Comparison of ENCODE assay signal across 26 cellular contexts in the genomic region with DNA sequence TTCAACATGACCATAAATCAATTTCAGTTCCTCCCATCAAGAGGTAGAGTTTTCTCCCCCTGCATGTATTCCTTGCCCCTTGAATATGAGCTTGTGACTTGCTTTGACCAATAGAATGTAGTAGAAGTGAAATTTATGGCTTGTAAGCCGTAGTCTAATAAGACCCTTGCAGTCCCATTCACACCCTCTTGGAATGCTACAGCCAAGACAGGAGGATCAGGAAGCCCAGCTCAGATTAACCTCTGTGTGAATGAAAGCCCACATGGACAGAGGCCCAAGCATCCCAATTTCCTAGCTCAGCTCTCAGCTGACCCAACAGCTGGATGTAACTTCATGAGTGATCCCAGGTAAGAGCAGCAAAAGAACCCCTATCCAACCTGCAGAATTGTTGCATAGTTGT. TPM values are rescaled to one million over a fixed set of nuclear protein-coding genes. Genes with fewer than 3 reads are reported as not detected.
DNase-seq lines count a peak whose midpoint lies in the region; ATAC-seq and TF ChIP-seq lines count a peak whose summit lies in the region.
"Had no signal": no experiment of that assay in that cellular context is flagged by ENCODE, and none has a peak within 500 bp of the region (broad histone marks: within the 10 kb centered on the region; RNA-seq: fewer than 3 reads in every experiment).

No MANE protein-coding gene starts in this region.

- peak in 2 of 8 donors; percentile 5 to 24 for ATAC-seq in heart right ventricle
- no peak for ATAC-seq in left ventricle myocardium superior
- ATAC-seq in HCT116: 0 out of 2 replicates have a peak, but pooled peaks have one; percentile 30
- ATAC-seq in psoas muscle: no peak
- no peak for ATAC-seq in activated CD8-positive, alpha-beta memory T cell treated with anti-CD3 and anti-CD28 coated beads, Interleukin-2, amount 10 ng/mL, durations not matched to agents 7 days and 5 days
- ATAC-seq in HG02623 (IDR thresholded peaks at IDR 0.05; ENCODE audit: unreplicated experiment): no peak

- RAD21 ChIA-PET in HCT116 (lab: Charles Lee; ENCODE audit: low non-redundant PET in 1 of 2, low total read pairs in 2 of 2, uncharacterized antibody in 2 of 2, unreplicated experiment in 2 of 2): no interaction called here

- H3K4me3 Mint-ChIP-seq in activated CD8-positive, alpha-beta memory T cell treated with anti-CD3 and anti-CD28 coated beads, Interleukin-2, amount 10 ng/mL, durations not matched to agents 7 days and 5 days: no peak overlapping the region
- H3K4me3 Mint-ChIP-seq: CD4-positive, CD25-positive, alpha-beta regulatory T cell; HFFc6 had no signal

- H3K27me3 ChIP-seq in heart right ventricle (no peaks in the 10 kb centered on the region), HCT116 (ENCODE audit: insufficient read depth, low read length) (no peaks in the 10 kb centered on the region), esophagus muscularis mucosa (no peaks in the 10 kb centered on the region), psoas muscle (ENCODE audit: insufficient read depth in 3 of 3, low read length in 2 of 3) (no peaks in the 10 kb centered on the region), uterus (no peaks in the 10 kb centered on the region)
- H3K27me3 ChIP-seq: BLaER1, MG63 had no signal

- CTCF ChIA-PET in HCT116 (lab: Charles Lee): no interaction called here
- CTCF ChIA-PET in activated CD8-positive, alpha-beta memory T cell treated with anti-CD3 and anti-CD28 coated beads, Interleukin-2, amount 10 ng/mL, durations not matched to agents 7 days and 5 days (lab: Charles Lee): interaction anchor here (1.3 to 1.8 kb wide), 2 partner anchors 19 to 78 kb away, joined by 5 to 6 read pairs; no protein-coding TSS in a partner anchor

- WGBS in heart right ventricle, 2 donors: 94 to 98% methylated on average over 1 of the region's 1 CpG
- WGBS in esophagus muscularis mucosa: 83% methylated on average over 1 of the region's 1 CpG
- 53 to 94% (median 74%) methylated on average over 1 of the region's 1 CpG for whole genome bisulfite sequencing in psoas muscle, 3 donors

- TF ChIP-seq EP300 in esophagus muscularis mucosa (IDR thresholded peaks at IDR 0.05): no peak

- H3K36me3 Mint-ChIP-seq in activated CD8-positive, alpha-beta memory T cell treated with anti-CD3 and anti-CD28 coated beads, Interleukin-2, amount 10 ng/mL, durations not matched to agents 7 days and 5 days: peaks cover 4% of the 10 kb centered on the region

- no peaks in the 10 kb centered on the region for H3K9me3 Mint-ChIP-seq in activated CD8-positive, alpha-beta memory T cell treated with anti-CD3 and anti-CD28 coated beads, Interleukin-2, amount 10 ng/mL, durations not matched to agents 7 days and 5 days (ENCODE audit: low read depth)
- H3K9me3 Mint-ChIP-seq: CD4-positive, CD25-positive, alpha-beta regulatory T cell; HFFc6 had no signal

- no peaks in the 10 kb centered on the region for H3K27me3 Mint-ChIP-seq in activated CD8-positive, alpha-beta memory T cell treated with anti-CD3 and anti-CD28 coated beads, Interleukin-2, amount 10 ng/mL, durations not matched to agents 7 days and 5 days
- H3K27me3 Mint-ChIP-seq: CD4-positive, CD25-positive, alpha-beta regulatory T cell had no signal

- H3K9ac ChIP-seq in HCT116 (ENCODE audit: low read length): no peak overlapping the region
- H3K9ac ChIP-seq: BLaER1 had no signal

- H3K4me1 ChIP-seq in heart right ventricle (peaks cover 0 to 37% (median 2%) of the 10 kb centered on the region in 9 donors), HCT116 (ENCODE audit: control insufficient read depth in 1 of 2, insufficient read depth in 2 of 2, low read length in 2 of 2) (no peaks in the 10 kb centered on the region), esophagus muscularis mucosa (peaks cover 0 to 6% (median 0%) of the 10 kb centered on the region in 4 donors), psoas muscle (peaks cover 42% of the 10 kb centered on the region), uterus (no peaks in the 10 kb centered on the region)
- H3K4me1 ChIP-seq: BLaER1 had no signal

- no peak overlapping the region for H3K4me2 ChIP-seq in HCT116 (ENCODE audit: low read length)
- H3K4me2 ChIP-seq: BLaER1, PC-9 had no signal

- no peaks in the 10 kb centered on the region for H3K9me3 ChIP-seq in heart right ventricle
- H3K9me3 ChIP-seq in HCT116 (ENCODE audit: control insufficient read depth in 1 of 2, insufficient read depth in 1 of 2, low read depth in 1 of 2, low read length in 2 of 2): no peaks in the 10 kb centered on the region
- H3K9me3 ChIP-seq in esophagus muscularis mucosa: no peaks in the 10 kb centered on the region
- H3K9me3 ChIP-seq in psoas muscle: no peaks in the 10 kb centered on the region
- H3K9me3 ChIP-seq in uterus: no peaks in the 10 kb centered on the region
- H3K9me3 ChIP-seq: BLaER1, MG63 had no signal

- no TSS peak for BruUV-seq in HCT116 (replicated peaks; lab: Mats Ljungman, UMichigan)

- no peaks in the 10 kb centered on the region for H3K79me2 ChIP-seq in HCT116 (ENCODE audit: insufficient read depth, low read length)

- H3K36me3 ChIP-seq in heart right ventricle (no peaks in the 10 kb centered on the region), HCT116 (ENCODE audit: control insufficient read depth in 1 of 2, insufficient read depth in 2 of 2, low read length in 2 of 2) (no peaks in the 10 kb centered on the region), esophagus muscularis mucosa (no peaks in the 10 kb centered on the region), psoas muscle (ENCODE audit: insufficient read depth in 1 of 2, low read depth in 1 of 2) (no peaks in the 10 kb centered on the region), uterus (no peaks in the 10 kb centered on the region)
- H3K36me3 ChIP-seq: BLaER1, MG63 had no signal

- no peaks in the 10 kb centered on the region for H3K4me1 Mint-ChIP-seq in activated CD8-positive, alpha-beta memory T cell treated with anti-CD3 and anti-CD28 coated beads, Interleukin-2, amount 10 ng/mL, durations not matched to agents 7 days and 5 days

- no peak for DNase-seq in heart right ventricle
- DNase-seq in left ventricle myocardium superior: no peak
- DNase-seq in HCT116 (ENCODE audit: low read depth, low spot score): no peak
- peak; percentile 47 for DNase-seq in esophagus muscularis mucosa (ENCODE audit: extremely low spot score)
- no peak for DNase-seq in psoas muscle
- DNase-seq in uterus: no peak
- no peak for DNase-seq in activated CD8-positive, alpha-beta memory T cell treated with anti-CD3 and anti-CD28 coated beads, Interleukin-2, amount 10 ng/mL, durations not matched to agents 7 days and 5 days
- DNase-seq: CD4-positive, CD25-positive, alpha-beta regulatory T cell; DMS153; DND-41; HFFc6; MG63; NCI-H1092; NCI-H1417 treated with DMSO at 0.1 percent for 48 hours; NCI-H187; NCI-H2081 treated with DMSO at 0.1 percent for 48 hours; NCI-H2171; NCI-H226; NCI-H524; NCI-H748 treated with DMSO at 0.1 percent for 48 hours; NK-92 treated with Interleukin-12 subunit alpha and Interleukin-12 subunit beta, amount 100 ng/mL, for 24 hours; PC-9; SHP77 had no signal

- POLR2A ChIA-PET in HCT116 (lab: Charles Lee): no interaction called here

- H3K27ac ChIP-seq in heart right ventricle (peak overlapping the region in 9 of 10 donors; percentile 68 to 98 (median 83)), HCT116 (ENCODE audit: low read depth, low read length) (no peak overlapping the region), esophagus muscularis mucosa (replicated peaks in 1 of 4) (no peak overlapping the region), psoas muscle (peak overlapping the region; percentile 80), uterus (no peak overlapping the region)
- H3K27ac ChIP-seq: BLaER1, PC-9 had no signal

- no peak for TF ChIP-seq POLR2A in HCT116 (IDR thresholded peaks at IDR 0.05; ENCODE audit: borderline replicate concordance, extremely low read depth, insufficient read depth, insufficient read length)
- TF ChIP-seq POLR2A in esophagus muscularis mucosa (IDR thresholded peaks at IDR 0.05; ENCODE audit: low read depth): no peak
- TF ChIP-seq POLR2A in uterus (IDR thresholded peaks at IDR 0.05): no peak

- no peak for TF ChIP-seq CTCF in heart right ventricle (IDR thresholded peaks at IDR 0.05)
- no peak for TF ChIP-seq CTCF in HCT116 (IDR thresholded peaks at IDR 0.05 in 2 of 3, conservative IDR thresholded peaks at IDR 0.05 in 1 of 3; ENCODE audit: borderline replicate concordance in 1 of 3, insufficient read depth in 1 of 3, low read depth in 2 of 3, low read length in 2 of 3)
- no peak for TF ChIP-seq CTCF in esophagus muscularis mucosa (IDR thresholded peaks at IDR 0.05)
- TF ChIP-seq CTCF in psoas muscle (IDR thresholded peaks at IDR 0.05): no peak
- TF ChIP-seq CTCF in uterus (IDR thresholded peaks at IDR 0.05): no peak

- no peaks in the 10 kb centered on the region for H3K9me2 ChIP-seq in HCT116 (ENCODE audit: insufficient read depth)

- H2AFZ ChIP-seq in HCT116 (ENCODE audit: low read depth, low read length, poor library complexity, severe bottlenecking): no peak overlapping the region
- H2AFZ ChIP-seq: PC-9 had no signal

- TF ChIP-seq RAD21 in HCT116 (IDR thresholded peaks at IDR 0.05; ENCODE audit: low read depth): no peak

- intact Hi-C loops in heart right ventricle (cut with DNase I) (loop anchor here in 2 of 10 donors (5.0 kb wide), 2 partner anchors 40 to 45 kb away; no protein-coding TSS in a partner anchor), left ventricle myocardium superior (cut with micrococcal nuclease) (no loop called here), HCT116 (cut with micrococcal nuclease) (no loop called here), esophagus muscularis mucosa (cut with DNase I) (no loop called here), psoas muscle (cut with DNase I) (no loop called here), uterus (cut with DNase I; ENCODE audit: low total_unique reads) (no loop called here)

- no peak overlapping the region for H3K4me3 ChIP-seq in heart right ventricle
- H3K4me3 ChIP-seq in HCT116 (replicated peaks in 1 of 2; ENCODE audit: low read depth in 1 of 2, low read length in 2 of 2): no peak overlapping the region
- no peak overlapping the region for H3K4me3 ChIP-seq in esophagus muscularis mucosa
- H3K4me3 ChIP-seq in psoas muscle: no peak overlapping the region
- no peak overlapping the region for H3K4me3 ChIP-seq in uterus
- H3K4me3 ChIP-seq: BLaER1, K562, MG63, PC-9 had no signal

- no peak overlapping the region for H3K27ac Mint-ChIP-seq in activated CD8-positive, alpha-beta memory T cell treated with anti-CD3 and anti-CD28 coated beads, Interleukin-2, amount 10 ng/mL, durations not matched to agents 7 days and 5 days
- H3K27ac Mint-ChIP-seq: CD4-positive, CD25-positive, alpha-beta regulatory T cell; HFFc6 had no signal

- H4K20me1 ChIP-seq in HCT116 (ENCODE audit: insufficient read depth): no peaks in the 10 kb centered on the region
- H4K20me1 ChIP-seq: BLaER1 had no signal

RNA-seq across cellular contexts. Expression of gene PPM1K, which starts 12.8 kb away (rescaled TPM):
- total RNA-seq in heart right ventricle: 100 to 1,000 TPM; 160 to 357 (median 282) TPM
- 10 to 100 TPM; 47.4 to 58.5 TPM for polyA plus RNA-seq in heart right ventricle
- 116 TPM for total RNA-seq in left ventricle myocardium superior
- total RNA-seq in HCT116 (2021; ENCODE audit: unreplicated experiment): 4.2 TPM
- polyA plus RNA-seq in HCT116 (2012): 1.8 and 2.6 TPM in 2 replicates
- 10 to 100 TPM; 35.7 to 54.2 (median 38.3) TPM for total RNA-seq in esophagus muscularis mucosa
- total RNA-seq in psoas muscle: 10 to 100 TPM in 2 of 4 donors, 1 to 10 TPM in 2; 3.3 to 18.0 (median 9.0) TPM
- polyA plus RNA-seq in psoas muscle: 1 to 10 TPM; 1.0 to 3.5 (median 2.4) TPM
- total RNA-seq in uterus: 100 to 1,000 TPM in 1 of 4 donors, 10 to 100 TPM in 3; 64.7 to 159 (median 83.0) TPM
- total RNA-seq in activated CD8-positive, alpha-beta memory T cell treated with anti-CD3 and anti-CD28 coated beads, Interleukin-2, amount 10 ng/mL, durations not matched to agents 7 days and 5 days: 100 to 1,000 TPM in 1 of 2 experiments, 10 to 100 TPM in 1; 76.8 to 125 TPM

Comparison
In these comparisons a context has a peak if more than half of its experiments do, and no peak if none do; other contexts are left out.
1. H3K27ac ChIP-seq: peak in heart right ventricle (9 of 10) and psoas muscle (single experiment); none in HCT116 (single experiment), esophagus muscularis mucosa (0 of 4) and uterus (0 of 2).